In the genomic region with DNA sequence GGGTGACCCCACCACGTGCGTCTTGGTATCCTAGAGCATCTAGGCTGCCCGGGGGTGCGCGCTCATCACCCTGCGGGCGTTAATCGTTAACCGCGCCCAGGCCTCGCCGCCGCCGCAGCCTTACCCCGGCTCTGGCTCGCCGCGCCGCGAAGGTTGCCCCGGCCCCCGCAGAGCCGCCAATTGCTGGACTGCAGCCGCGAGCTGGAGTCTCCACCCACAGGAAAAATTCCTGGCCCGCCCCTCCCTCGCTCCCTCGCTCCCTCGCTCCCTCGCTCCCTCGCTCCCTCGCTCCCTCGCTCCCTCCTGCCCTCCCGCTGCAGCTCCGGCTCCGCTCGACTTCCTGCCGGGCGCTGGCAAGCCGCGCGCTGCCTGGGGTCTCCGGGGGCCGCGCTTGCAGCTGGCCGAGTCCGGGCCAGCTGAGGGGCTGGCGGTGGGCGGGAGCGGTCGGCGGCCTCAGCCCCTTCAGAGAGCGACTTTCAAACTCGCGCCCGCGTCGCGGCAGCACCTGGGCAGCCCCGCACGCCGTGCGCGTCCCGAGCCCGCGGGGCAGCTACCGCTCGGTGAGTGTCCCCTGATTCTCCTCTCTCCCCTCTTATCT, we compare ENCODE assay signal across 1 cellular context.
TF ChIP-seq lines count a peak whose summit lies in the region.

A gene (plus strand): TSS at position 280 of the 598 bp plus-strand sequence. CDS start 23,208 bp downstream, outside the sequence.

TF ChIP-seq in HepG2, 621 proteins besides CTCF, POLR2A, EP300 and RAD21 (continued from another document and continues in another):
- TF ChIP-seq, protein P1, sequence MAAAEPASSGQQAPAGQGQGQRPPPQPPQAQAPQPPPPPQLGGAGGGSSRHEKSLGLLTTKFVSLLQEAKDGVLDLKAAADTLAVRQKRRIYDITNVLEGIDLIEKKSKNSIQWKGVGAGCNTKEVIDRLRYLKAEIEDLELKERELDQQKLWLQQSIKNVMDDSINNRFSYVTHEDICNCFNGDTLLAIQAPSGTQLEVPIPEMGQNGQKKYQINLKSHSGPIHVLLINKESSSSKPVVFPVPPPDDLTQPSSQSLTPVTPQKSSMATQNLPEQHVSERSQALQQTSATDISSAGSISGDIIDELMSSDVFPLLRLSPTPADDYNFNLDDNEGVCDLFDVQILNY (CRISPR knock-in tag; conservative IDR thresholded peaks at IDR 0.05), result 0 out of 2 replicates have a peak, but pooled peaks have one; percentile 17
- TF ChIP-seq ZNF432 (CRISPR knock-in tag; IDR thresholded peaks at IDR 0.05; ENCODE audit: borderline replicate concordance) (no peak), ZSCAN29 (CRISPR knock-in tag; conservative IDR thresholded peaks at IDR 0.05) (0 out of 2 replicates have a peak, but pooled peaks have one; percentile 3), ZNF670 (CRISPR knock-in tag; IDR thresholded peaks at IDR 0.05; ENCODE audit: borderline replicate concordance) (peak; percentile 64; the same call in 1 of the 2 replicates), SUZ12 (IDR thresholded peaks at IDR 0.05; ENCODE audit: low read depth, low read length) (no peak), ZSCAN31 (CRISPR knock-in tag; IDR thresholded peaks at IDR 0.05; ENCODE audit: low read depth) (peak; percentile 73; the same call in 1 of the 2 replicates), HDAC6 (IDR thresholded peaks at IDR 0.05; ENCODE audit: low read depth, low read length) (no peak), ZFYVE20 (CRISPR knock-in tag; IDR thresholded peaks at IDR 0.05; ENCODE audit: borderline replicate concordance, low read depth) (no peak), ZNF225 (CRISPR knock-in tag; IDR thresholded peaks at IDR 0.05) (no peak; the same call in 1 of the 2 replicates), HDAC2 (CRISPR knock-in tag; IDR thresholded peaks at IDR 0.05) (peak; percentile 51), ZFP62 (CRISPR knock-in tag; IDR thresholded peaks at IDR 0.05) (no peak), ZNF101 (CRISPR knock-in tag; IDR thresholded peaks at IDR 0.05; ENCODE audit: borderline replicate concordance, low read depth) (no peak), MXI1 (IDR thresholded peaks at IDR 0.05; ENCODE audit: borderline replicate concordance, low read depth, low read length) (no peak), SP5 (CRISPR knock-in tag; IDR thresholded peaks at IDR 0.05; ENCODE audit: borderline replicate concordance, low read depth) (0 out of 2 replicates have a peak, but pooled peaks have one; percentile 38), ZBTB7B (CRISPR knock-in tag; IDR thresholded peaks at IDR 0.05) (peak; percentile 73; the same call in 1 of the 2 replicates), RFXAP (CRISPR knock-in tag; IDR thresholded peaks at IDR 0.05; ENCODE audit: borderline replicate concordance) (peak; percentile 61; the same call in 1 of the 2 replicates), ARNT2 (CRISPR knock-in tag; IDR thresholded peaks at IDR 0.05; ENCODE audit: low read depth) (no peak), ZSCAN30 (CRISPR knock-in tag; IDR thresholded peaks at IDR 0.05) (no peak), YEATS2 (CRISPR knock-in tag; IDR thresholded peaks at IDR 0.05; ENCODE audit: borderline replicate concordance) (no peak), ZNF768 (CRISPR knock-in tag; IDR thresholded peaks at IDR 0.05) (peak; percentile 63), FLYWCH1 (CRISPR knock-in tag; IDR thresholded peaks at IDR 0.05) (no peak), SKI (IDR thresholded peaks at IDR 0.05; ENCODE audit: partially characterized antibody) (no peak), ZNF12 (CRISPR knock-in tag; IDR thresholded peaks at IDR 0.05) (0 out of 2 replicates have a peak, but pooled peaks have one; percentile 27), JUN (CRISPR knock-in tag; IDR thresholded peaks at IDR 0.05) (no peak), RXRB (CRISPR knock-in tag; IDR thresholded peaks at IDR 0.05; ENCODE audit: borderline replicate concordance) (no peak), ASH2L (IDR thresholded peaks at IDR 0.05; ENCODE audit: insufficient read length, low read depth, low read length) (peak; percentile 41), ATM (IDR thresholded peaks at IDR 0.05; ENCODE audit: borderline replicate concordance) (no peak), ZNF644 (CRISPR knock-in tag; IDR thresholded peaks at IDR 0.05; ENCODE audit: low read depth) (no peak), SYNCRIP (IDR thresholded peaks at IDR 0.05; ENCODE audit: insufficient read depth, low read depth, low read length) (no peak), ZBTB42 (CRISPR knock-in tag; IDR thresholded peaks at IDR 0.05) (no peak), ZNF552 (CRISPR knock-in tag; IDR thresholded peaks at IDR 0.05; ENCODE audit: borderline replicate concordance) (no peak), MATR3 (CRISPR knock-in tag; IDR thresholded peaks at IDR 0.05) (no peak), ZNF557 (CRISPR knock-in tag; IDR thresholded peaks at IDR 0.05) (0 out of 2 replicates have a peak, but pooled peaks have one; percentile 80), CCAR2 (optimal IDR thresholded peaks at IDR 0.05; ENCODE audit: low read depth, low read length) (no peak), CENPT (CRISPR knock-in tag; IDR thresholded peaks at IDR 0.05; ENCODE audit: low read depth) (no peak), BRD4 (CRISPR knock-in tag; IDR thresholded peaks at IDR 0.05) (0 out of 2 replicates have a peak, but pooled peaks have one; percentile 50), ERF (CRISPR knock-in tag; IDR thresholded peaks at IDR 0.05) (peak; percentile 67; the same call in 1 of the 2 replicates), KDM6A (CRISPR knock-in tag; IDR thresholded peaks at IDR 0.05; ENCODE audit: low read depth) (no peak), ZNF331 (CRISPR knock-in tag; IDR thresholded peaks at IDR 0.05) (peak; percentile 49; the same call in 1 of the 2 replicates), ZSCAN21 (CRISPR knock-in tag; IDR thresholded peaks at IDR 0.05; ENCODE audit: borderline replicate concordance) (no peak), AHR (CRISPR knock-in tag; IDR thresholded peaks at IDR 0.05) (peak; percentile 48; the same call in 1 of the 2 replicates), ZNF260 (CRISPR knock-in tag; IDR thresholded peaks at IDR 0.05; ENCODE audit: borderline replicate concordance, low read depth) (no peak), ZSCAN12 (CRISPR knock-in tag; IDR thresholded peaks at IDR 0.05) (peak; percentile 87), ELF1 (CRISPR knock-in tag; IDR thresholded peaks at IDR 0.05) (no peak), JDP2 (CRISPR knock-in tag; IDR thresholded peaks at IDR 0.05; ENCODE audit: borderline replicate concordance) (no peak; the same call in 1 of the 2 replicates), ZNF724P (CRISPR knock-in tag; IDR thresholded peaks at IDR 0.05; ENCODE audit: borderline replicate concordance) (0 out of 2 replicates have a peak, but pooled peaks have one; percentile 35)
- TF ChIP-seq, protein P2, sequence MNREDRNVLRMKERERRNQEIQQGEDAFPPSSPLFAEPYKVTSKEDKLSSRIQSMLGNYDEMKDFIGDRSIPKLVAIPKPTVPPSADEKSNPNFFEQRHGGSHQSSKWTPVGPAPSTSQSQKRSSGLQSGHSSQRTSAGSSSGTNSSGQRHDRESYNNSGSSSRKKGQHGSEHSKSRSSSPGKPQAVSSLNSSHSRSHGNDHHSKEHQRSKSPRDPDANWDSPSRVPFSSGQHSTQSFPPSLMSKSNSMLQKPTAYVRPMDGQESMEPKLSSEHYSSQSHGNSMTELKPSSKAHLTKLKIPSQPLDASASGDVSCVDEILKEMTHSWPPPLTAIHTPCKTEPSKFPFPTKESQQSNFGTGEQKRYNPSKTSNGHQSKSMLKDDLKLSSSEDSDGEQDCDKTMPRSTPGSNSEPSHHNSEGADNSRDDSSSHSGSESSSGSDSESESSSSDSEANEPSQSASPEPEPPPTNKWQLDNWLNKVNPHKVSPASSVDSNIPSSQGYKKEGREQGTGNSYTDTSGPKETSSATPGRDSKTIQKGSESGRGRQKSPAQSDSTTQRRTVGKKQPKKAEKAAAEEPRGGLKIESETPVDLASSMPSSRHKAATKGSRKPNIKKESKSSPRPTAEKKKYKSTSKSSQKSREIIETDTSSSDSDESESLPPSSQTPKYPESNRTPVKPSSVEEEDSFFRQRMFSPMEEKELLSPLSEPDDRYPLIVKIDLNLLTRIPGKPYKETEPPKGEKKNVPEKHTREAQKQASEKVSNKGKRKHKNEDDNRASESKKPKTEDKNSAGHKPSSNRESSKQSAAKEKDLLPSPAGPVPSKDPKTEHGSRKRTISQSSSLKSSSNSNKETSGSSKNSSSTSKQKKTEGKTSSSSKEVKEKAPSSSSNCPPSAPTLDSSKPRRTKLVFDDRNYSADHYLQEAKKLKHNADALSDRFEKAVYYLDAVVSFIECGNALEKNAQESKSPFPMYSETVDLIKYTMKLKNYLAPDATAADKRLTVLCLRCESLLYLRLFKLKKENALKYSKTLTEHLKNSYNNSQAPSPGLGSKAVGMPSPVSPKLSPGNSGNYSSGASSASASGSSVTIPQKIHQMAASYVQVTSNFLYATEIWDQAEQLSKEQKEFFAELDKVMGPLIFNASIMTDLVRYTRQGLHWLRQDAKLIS (CRISPR knock-in tag; IDR thresholded peaks at IDR 0.05), result no peak
- TF ChIP-seq, protein P3, sequence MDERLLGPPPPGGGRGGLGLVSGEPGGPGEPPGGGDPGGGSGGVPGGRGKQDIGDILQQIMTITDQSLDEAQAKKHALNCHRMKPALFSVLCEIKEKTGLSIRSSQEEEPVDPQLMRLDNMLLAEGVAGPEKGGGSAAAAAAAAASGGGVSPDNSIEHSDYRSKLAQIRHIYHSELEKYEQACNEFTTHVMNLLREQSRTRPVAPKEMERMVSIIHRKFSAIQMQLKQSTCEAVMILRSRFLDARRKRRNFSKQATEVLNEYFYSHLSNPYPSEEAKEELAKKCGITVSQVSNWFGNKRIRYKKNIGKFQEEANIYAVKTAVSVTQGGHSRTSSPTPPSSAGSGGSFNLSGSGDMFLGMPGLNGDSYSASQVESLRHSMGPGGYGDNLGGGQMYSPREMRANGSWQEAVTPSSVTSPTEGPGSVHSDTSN (CRISPR knock-in tag; IDR thresholded peaks at IDR 0.05), result no peak
- TF ChIP-seq, protein P4, sequence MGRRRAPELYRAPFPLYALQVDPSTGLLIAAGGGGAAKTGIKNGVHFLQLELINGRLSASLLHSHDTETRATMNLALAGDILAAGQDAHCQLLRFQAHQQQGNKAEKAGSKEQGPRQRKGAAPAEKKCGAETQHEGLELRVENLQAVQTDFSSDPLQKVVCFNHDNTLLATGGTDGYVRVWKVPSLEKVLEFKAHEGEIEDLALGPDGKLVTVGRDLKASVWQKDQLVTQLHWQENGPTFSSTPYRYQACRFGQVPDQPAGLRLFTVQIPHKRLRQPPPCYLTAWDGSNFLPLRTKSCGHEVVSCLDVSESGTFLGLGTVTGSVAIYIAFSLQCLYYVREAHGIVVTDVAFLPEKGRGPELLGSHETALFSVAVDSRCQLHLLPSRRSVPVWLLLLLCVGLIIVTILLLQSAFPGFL (CRISPR knock-in tag; IDR thresholded peaks at IDR 0.05), result no peak
- TF ChIP-seq, protein P5, sequence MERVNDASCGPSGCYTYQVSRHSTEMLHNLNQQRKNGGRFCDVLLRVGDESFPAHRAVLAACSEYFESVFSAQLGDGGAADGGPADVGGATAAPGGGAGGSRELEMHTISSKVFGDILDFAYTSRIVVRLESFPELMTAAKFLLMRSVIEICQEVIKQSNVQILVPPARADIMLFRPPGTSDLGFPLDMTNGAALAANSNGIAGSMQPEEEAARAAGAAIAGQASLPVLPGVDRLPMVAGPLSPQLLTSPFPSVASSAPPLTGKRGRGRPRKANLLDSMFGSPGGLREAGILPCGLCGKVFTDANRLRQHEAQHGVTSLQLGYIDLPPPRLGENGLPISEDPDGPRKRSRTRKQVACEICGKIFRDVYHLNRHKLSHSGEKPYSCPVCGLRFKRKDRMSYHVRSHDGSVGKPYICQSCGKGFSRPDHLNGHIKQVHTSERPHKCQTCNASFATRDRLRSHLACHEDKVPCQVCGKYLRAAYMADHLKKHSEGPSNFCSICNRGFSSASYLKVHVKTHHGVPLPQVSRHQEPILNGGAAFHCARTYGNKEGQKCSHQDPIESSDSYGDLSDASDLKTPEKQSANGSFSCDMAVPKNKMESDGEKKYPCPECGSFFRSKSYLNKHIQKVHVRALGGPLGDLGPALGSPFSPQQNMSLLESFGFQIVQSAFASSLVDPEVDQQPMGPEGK (CRISPR knock-in tag; IDR thresholded peaks at IDR 0.05), result peak; percentile 88
- TF ChIP-seq, protein P6, sequence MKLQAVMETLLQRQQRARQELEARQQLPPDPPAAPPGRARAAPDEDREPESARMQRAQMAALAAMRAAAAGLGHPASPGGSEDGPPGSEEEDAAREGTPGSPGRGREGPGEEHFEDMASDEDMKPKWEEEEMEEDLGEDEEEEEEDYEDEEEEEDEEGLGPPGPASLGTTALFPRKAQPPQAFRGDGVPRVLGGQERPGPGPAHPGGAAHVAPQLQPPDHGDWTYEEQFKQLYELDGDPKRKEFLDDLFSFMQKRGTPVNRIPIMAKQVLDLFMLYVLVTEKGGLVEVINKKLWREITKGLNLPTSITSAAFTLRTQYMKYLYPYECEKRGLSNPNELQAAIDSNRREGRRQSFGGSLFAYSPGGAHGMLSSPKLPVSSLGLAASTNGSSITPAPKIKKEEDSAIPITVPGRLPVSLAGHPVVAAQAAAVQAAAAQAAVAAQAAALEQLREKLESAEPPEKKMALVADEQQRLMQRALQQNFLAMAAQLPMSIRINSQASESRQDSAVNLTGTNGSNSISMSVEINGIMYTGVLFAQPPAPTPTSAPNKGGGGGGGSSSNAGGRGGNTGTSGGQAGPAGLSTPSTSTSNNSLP (IDR thresholded peaks at IDR 0.05; ENCODE audit: low read depth, low read length), result no peak
- TF ChIP-seq, protein P7, sequence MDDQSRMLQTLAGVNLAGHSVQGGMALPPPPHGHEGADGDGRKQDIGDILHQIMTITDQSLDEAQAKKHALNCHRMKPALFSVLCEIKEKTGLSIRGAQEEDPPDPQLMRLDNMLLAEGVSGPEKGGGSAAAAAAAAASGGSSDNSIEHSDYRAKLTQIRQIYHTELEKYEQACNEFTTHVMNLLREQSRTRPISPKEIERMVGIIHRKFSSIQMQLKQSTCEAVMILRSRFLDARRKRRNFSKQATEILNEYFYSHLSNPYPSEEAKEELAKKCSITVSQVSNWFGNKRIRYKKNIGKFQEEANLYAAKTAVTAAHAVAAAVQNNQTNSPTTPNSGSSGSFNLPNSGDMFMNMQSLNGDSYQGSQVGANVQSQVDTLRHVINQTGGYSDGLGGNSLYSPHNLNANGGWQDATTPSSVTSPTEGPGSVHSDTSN (CRISPR knock-in tag; IDR thresholded peaks at IDR 0.05; ENCODE audit: borderline replicate concordance), result no peak
- TF ChIP-seq, protein P8, sequence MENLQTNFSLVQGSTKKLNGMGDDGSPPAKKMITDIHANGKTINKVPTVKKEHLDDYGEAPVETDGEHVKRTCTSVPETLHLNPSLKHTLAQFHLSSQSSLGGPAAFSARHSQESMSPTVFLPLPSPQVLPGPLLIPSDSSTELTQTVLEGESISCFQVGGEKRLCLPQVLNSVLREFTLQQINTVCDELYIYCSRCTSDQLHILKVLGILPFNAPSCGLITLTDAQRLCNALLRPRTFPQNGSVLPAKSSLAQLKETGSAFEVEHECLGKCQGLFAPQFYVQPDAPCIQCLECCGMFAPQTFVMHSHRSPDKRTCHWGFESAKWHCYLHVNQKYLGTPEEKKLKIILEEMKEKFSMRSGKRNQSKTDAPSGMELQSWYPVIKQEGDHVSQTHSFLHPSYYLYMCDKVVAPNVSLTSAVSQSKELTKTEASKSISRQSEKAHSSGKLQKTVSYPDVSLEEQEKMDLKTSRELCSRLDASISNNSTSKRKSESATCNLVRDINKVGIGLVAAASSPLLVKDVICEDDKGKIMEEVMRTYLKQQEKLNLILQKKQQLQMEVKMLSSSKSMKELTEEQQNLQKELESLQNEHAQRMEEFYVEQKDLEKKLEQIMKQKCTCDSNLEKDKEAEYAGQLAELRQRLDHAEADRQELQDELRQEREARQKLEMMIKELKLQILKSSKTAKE (CRISPR knock-in tag; IDR thresholded peaks at IDR 0.05; ENCODE audit: borderline replicate concordance), result peak; percentile 41; the same call in 1 of the 2 replicates
